Comparison of ENCODE assay signal across 3 cellular contexts in the genomic region with DNA sequence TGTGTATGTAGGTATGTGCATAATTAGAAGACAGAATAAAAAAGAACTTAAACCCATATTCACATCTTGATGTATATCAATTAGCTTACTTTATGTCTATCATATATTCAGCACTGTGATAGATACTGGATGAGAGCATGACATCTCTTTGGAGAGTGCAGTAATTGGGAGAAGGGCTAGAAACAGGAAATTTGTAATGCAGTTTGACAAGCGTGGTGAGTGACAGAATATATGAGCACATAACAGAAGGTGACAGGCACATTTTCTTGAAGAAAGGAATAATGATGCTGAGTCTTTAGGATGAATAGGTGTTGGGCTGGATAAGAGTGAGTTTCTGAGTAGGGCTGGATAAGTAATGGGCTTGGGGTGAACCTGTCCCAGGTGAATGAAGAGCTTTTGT.
"Had no signal": no experiment of that assay in that cellular context is flagged by ENCODE, and none has a peak within 500 bp of the region (broad histone marks: within the 10 kb centered on the region; RNA-seq: fewer than 3 reads in every experiment).

No MANE protein-coding gene starts in this region.

- H3K4me3 ChIP-seq: GM12878 had no signal

- DNase-seq: GDM1, GF-D8 had no signal
